32 cellular contexts compared by ENCODE assay signal in the genomic region with DNA sequence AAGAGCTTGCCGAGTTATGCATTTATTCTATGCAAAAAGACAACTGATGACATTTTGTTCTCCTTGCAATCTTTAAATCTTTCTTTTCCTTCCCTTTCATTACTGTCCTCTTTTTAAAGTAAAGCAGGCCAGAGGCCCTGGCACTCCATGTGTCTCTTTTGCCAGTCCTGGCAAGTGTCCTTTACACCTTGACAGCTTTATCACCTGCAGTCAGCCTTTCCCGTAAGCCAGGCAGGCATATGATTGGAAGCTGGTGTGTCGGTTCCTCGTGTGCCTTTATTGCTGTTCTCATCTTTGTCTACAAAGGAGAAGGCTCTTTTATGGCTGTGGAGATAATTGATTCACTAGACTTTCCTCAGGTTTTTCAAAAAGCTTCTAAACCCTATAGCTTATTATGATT.
"Had no signal": no experiment of that assay in that cellular context is flagged by ENCODE, and none has a peak within 500 bp of the region (broad histone marks: within the 10 kb centered on the region; RNA-seq: fewer than 3 reads in every experiment).

No MANE protein-coding gene starts in this region.

- H3K27ac ChIP-seq: adrenal gland, body of pancreas, breast epithelium, SJSA1, VCaP had no signal

- ATAC-seq: activated naive CD4-positive, alpha-beta T cell treated with anti-CD3 and anti-CD28 coated beads, Interleukin-2, amount 50 U/mL, for 72 hours; activated T-cell treated with anti-CD3 and anti-CD28 coated beads, Interleukin-2, amount 50 U/mL, for 4 hours; body of pancreas; K562; Panc1; SK-N-SH treated with all-trans-retinoic acid at 6 μM for 48 hours had no signal

- DNase-seq: activated B cell treated with CpG ODN at 0.5 μM for 24 hours; activated CD4-positive, alpha-beta memory T cell treated with anti-CD3 and anti-CD28 coated beads for 36 hours; activated CD4-positive, alpha-beta T cell treated with anti-CD3 and anti-CD28 coated beads for 4 hours; activated CD4-positive, alpha-beta T cell treated with anti-CD3 and anti-CD28 coated beads, Interleukin-2, amount 50 U/mL, for 1 hour; activated CD4-positive, CD25-positive, alpha-beta regulatory T cell treated with anti-CD3 and anti-CD28 coated beads, Interleukin-2, amount 50 U/mL, for 72 hours; activated CD8-positive, alpha-beta memory T cell treated with anti-CD3 and anti-CD28 coated beads, Interleukin-2, amount 50 U/mL, for 4 hours; activated gamma-delta T cell treated with Interleukin-2 at 50 U/mL for 16 hours; activated naive CD4-positive, alpha-beta T cell treated with anti-CD3 and anti-CD28 coated beads for 36 hours; activated T-cell treated with anti-CD3 and anti-CD28 coated beads for 4 hours; activated T-cell treated with anti-CD3 and anti-CD28 coated beads, Interleukin-2, amount 50 U/mL, for 4 hours; adrenal gland; body of pancreas; caudate nucleus; NCI-H1092 treated with DMSO at 0.1 percent for 48 hours; NCI-H1417 treated with DMSO at 0.1 percent for 48 hours; NCI-H187 treated with DMSO at 0.1 percent for 48 hours; NCI-H2081; NCI-H345; NCI-H774; SHP77 treated with DMSO at 0.1 percent for 48 hours; SW 1271; T-helper 1 cell; T-helper 2 cell; T-helper 9 cell had no signal

- H3K27me3 ChIP-seq: body of pancreas had no signal

- H3K36me3 Mint-ChIP-seq: activated CD4-positive, alpha-beta memory T cell treated with anti-CD3 and anti-CD28 coated beads for 36 hours; activated naive CD4-positive, alpha-beta T cell treated with anti-CD3 and anti-CD28 coated beads, Interleukin-2, amount 50 U/mL, for 72 hours had no signal

- H3K4me1 ChIP-seq: adrenal gland, body of pancreas, breast epithelium, SJSA1 had no signal

- H3K36me3 ChIP-seq: adrenal gland, breast epithelium, SJSA1 had no signal

- H3K27ac Mint-ChIP-seq: activated B cell treated with CpG ODN at 0.5 μM for 24 hours; activated CD4-positive, alpha-beta memory T cell treated with anti-CD3 and anti-CD28 coated beads for 36 hours; activated naive CD4-positive, alpha-beta T cell treated with anti-CD3 and anti-CD28 coated beads for 36 hours; activated naive CD4-positive, alpha-beta T cell treated with anti-CD3 and anti-CD28 coated beads, Interleukin-2, amount 50 U/mL, for 72 hours; activated T-helper 1 cell treated with anti-CD3 and anti-CD28 coated beads, Interleukin-12 subunit alpha, Interleukin-12 subunit beta, Interleukin-2, Interleukin-4 antibody, amounts not matched to agents 30 ng/mL and 10 ng/mL and 1 ng/mL, durations not matched to agents 14 hours and 24 hours and 36 hours had no signal

- H3K9me3 ChIP-seq: adrenal gland, body of pancreas, breast epithelium, SJSA1 had no signal

- H3K4me3 Mint-ChIP-seq: activated B cell treated with CpG ODN at 0.5 μM for 24 hours; activated CD4-positive, alpha-beta memory T cell treated with anti-CD3 and anti-CD28 coated beads for 36 hours; activated naive CD4-positive, alpha-beta T cell treated with anti-CD3 and anti-CD28 coated beads for 36 hours; activated T-cell treated with anti-CD3 and anti-CD28 coated beads, Interleukin-2, amount 50 U/mL, for 4 hours; activated T-helper 1 cell treated with anti-CD3 and anti-CD28 coated beads, Interleukin-12 subunit alpha, Interleukin-12 subunit beta, Interleukin-2, Interleukin-4 antibody, amounts not matched to agents 30 ng/mL and 10 ng/mL and 1 ng/mL, durations not matched to agents 14 hours and 24 hours and 36 hours had no signal

- H3K4me3 ChIP-seq: adrenal gland, body of pancreas, breast epithelium, K562, SJSA1 had no signal

- H3K4me1 Mint-ChIP-seq: activated B cell treated with CpG ODN at 0.5 μM for 24 hours had no signal

- H3K9me3 Mint-ChIP-seq: activated CD4-positive, alpha-beta memory T cell treated with anti-CD3 and anti-CD28 coated beads for 36 hours; activated naive CD4-positive, alpha-beta T cell treated with anti-CD3 and anti-CD28 coated beads for 36 hours; activated naive CD4-positive, alpha-beta T cell treated with anti-CD3 and anti-CD28 coated beads, Interleukin-2, amount 50 U/mL, for 72 hours; activated T-cell treated with anti-CD3 and anti-CD28 coated beads, Interleukin-2, amount 50 U/mL, for 4 hours; activated T-helper 1 cell treated with anti-CD3 and anti-CD28 coated beads, Interleukin-12 subunit alpha, Interleukin-12 subunit beta, Interleukin-2, Interleukin-4 antibody, amounts not matched to agents 30 ng/mL and 10 ng/mL and 1 ng/mL, durations not matched to agents 14 hours and 24 hours and 36 hours had no signal
